8 cellular contexts compared by ENCODE assay signal in genomic region chr2:217737127-217737526, GRCh38.
"Had no signal": no experiment of that assay in that cellular context is flagged by ENCODE, and none has a peak within 500 bp of the region (broad histone marks: within the 10 kb centered on the region; RNA-seq: fewer than 3 reads in every experiment).

No MANE protein-coding gene starts in this region.

- FAIRE-seq: frontal cortex, keratinocyte had no signal

- ATAC-seq: naive thymus-derived CD4-positive, alpha-beta T cell had no signal

- DNase-seq: activated naive CD4-positive, alpha-beta T cell treated with anti-CD3 and anti-CD28 coated beads, Interleukin-2, amount 10 ng/mL, durations not matched to agents 7 days and 5 days; effector memory CD4-positive, alpha-beta T cell; naive thymus-derived CD4-positive, alpha-beta T cell; stimulated activated CD4-positive, alpha-beta T cell treated with anti-CD3 and anti-CD28 coated beads, Interleukin-4, amount 100 ng/mL, for 4 hours; T-helper 2 cell; transverse colon had no signal

- H3K4me3 ChIP-seq: transverse colon had no signal

- H3K9me3 ChIP-seq: transverse colon had no signal

- H3K27me3 ChIP-seq: transverse colon had no signal

- H3K36me3 ChIP-seq: transverse colon had no signal
